18 cellular contexts compared by ENCODE assay signal in genomic region chr12:128114485-128114884, GRCh38.
"Had no signal": no experiment of that assay in that cellular context is flagged by ENCODE, and none has a peak within 500 bp of the region (broad histone marks: within the 10 kb centered on the region; RNA-seq: fewer than 3 reads in every experiment).

No MANE protein-coding gene starts in this region.

- H3K4me3 Mint-ChIP-seq: immature natural killer cell had no signal

- H3K27me3 ChIP-seq: foreskin keratinocyte, hepatocyte, left lung had no signal

- H3K27ac Mint-ChIP-seq: immature natural killer cell had no signal

- ATAC-seq: foreskin keratinocyte, gastroesophageal sphincter, heart left ventricle, left cardiac atrium, left lung, left ventricle myocardium superior, lower lobe of right lung had no signal

- H3K4me3 ChIP-seq: coronary artery, dorsolateral prefrontal cortex, esophagus muscularis mucosa, gastroesophageal sphincter, heart left ventricle, hepatocyte, left lung, lower lobe of right lung had no signal

- H3K4me1 Mint-ChIP-seq: immature natural killer cell had no signal

- H3K36me3 ChIP-seq: esophagus muscularis mucosa, gastroesophageal sphincter, heart left ventricle, left lung, lower lobe of right lung had no signal

- DNase-seq: dermis blood vessel endothelial cell; dorsolateral prefrontal cortex; effector CD8-positive, alpha-beta T cell; foreskin keratinocyte; heart left ventricle; hypothalamus; immature natural killer cell; islet precursor cell; left cardiac atrium; left lung; left ventricle myocardium superior; lower lobe of right lung; mesendoderm; midbrain had no signal

- H3K27ac ChIP-seq: coronary artery, dorsolateral prefrontal cortex, esophagus muscularis mucosa, foreskin keratinocyte, gastroesophageal sphincter, heart left ventricle, hepatocyte, left lung, lower lobe of right lung had no signal

- H3K9me3 ChIP-seq: esophagus muscularis mucosa, gastroesophageal sphincter, lower lobe of right lung had no signal

- H3K36me3 Mint-ChIP-seq: immature natural killer cell had no signal

- H3K4me1 ChIP-seq: esophagus muscularis mucosa, foreskin keratinocyte, gastroesophageal sphincter, heart left ventricle, left lung, lower lobe of right lung had no signal
